6 cellular contexts compared by ENCODE assay signal in the genomic region with DNA sequence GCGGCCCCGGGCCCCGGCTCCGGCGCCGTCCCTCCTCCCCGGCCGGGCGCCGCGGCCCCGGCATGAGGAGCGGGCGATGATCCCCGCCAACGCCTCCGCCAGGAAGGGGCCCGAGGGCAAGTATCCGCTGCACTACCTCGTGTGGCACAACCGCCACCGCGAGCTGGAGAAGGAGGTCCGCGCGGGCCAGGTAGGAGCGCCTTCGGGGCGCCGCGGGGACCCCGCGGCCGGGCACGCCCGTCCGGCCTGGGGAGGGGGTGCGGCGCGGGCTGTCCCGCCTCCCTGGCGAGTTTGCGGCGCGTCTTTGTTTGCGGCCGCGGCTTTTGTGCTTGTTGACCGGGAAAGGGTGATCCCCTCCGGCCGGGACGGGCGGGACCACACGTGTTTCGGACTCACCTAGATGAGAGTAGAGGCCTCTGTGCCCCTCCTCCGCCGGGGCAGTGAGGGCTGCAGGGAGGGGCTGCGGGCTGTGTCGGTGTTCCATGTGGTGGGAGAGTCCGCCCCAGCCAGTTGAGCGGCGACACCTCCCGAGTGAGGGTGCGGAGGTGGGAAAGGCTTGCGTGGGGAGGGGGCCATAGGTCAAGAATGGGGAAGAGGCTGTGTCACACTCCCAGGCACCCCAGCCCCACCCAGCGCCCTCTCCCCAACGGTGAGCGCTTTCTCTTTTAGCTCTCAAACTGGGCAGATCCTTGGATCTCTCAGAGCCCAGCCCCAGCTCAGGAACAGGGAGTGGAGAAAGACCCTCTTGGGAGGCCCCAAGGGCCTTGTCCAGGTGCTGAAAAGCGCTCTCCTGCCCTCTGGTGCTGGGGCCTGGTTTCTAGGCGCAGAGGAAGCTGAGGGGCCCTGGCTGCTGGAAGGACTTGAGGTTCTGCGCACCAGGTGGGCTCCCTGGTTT.
DNase-seq lines count a peak whose midpoint lies in the region; ATAC-seq and TF ChIP-seq lines count a peak whose summit lies in the region.

No MANE protein-coding gene starts in this region.

- no peaks in the 10 kb centered on the region for H3K9me3 ChIP-seq in mucosa of stomach (ENCODE audit: control insufficient read depth, low read length)

- no peaks in the 10 kb centered on the region for H3K36me3 ChIP-seq in mucosa of stomach (ENCODE audit: control insufficient read depth, insufficient read depth, low read length)

- H3K4me3 ChIP-seq in mucosa of stomach (ENCODE audit: low read length), result no peak overlapping the region

- TF ChIP-seq RAD21 in Ishikawa (IDR thresholded peaks at IDR 0.05; ENCODE audit: low read depth), result peak; percentile 44

- no peak for ATAC-seq in HG03045 (IDR thresholded peaks at IDR 0.05; ENCODE audit: unreplicated experiment)

- no peaks in the 10 kb centered on the region for H3K27me3 ChIP-seq in mucosa of stomach (ENCODE audit: control insufficient read depth, insufficient read depth, low read length)

- peak overlapping the region; percentile 35 for H3K9ac ChIP-seq in mucosa of stomach (ENCODE audit: low read length)

- DNase-seq in AML-193 (lab: John Stamatoyannopoulos, UW) (peak; percentile 22 to 30), amniotic epithelial cell (ENCODE audit: low read depth) (peak; percentile 31), DMS153 treated with DMSO at 0.1 percent for 48 hours (lab: John Stamatoyannopoulos, UW; ENCODE audit: unreplicated experiment) (no peak)

- H3K4me1 ChIP-seq in mucosa of stomach (ENCODE audit: control insufficient read depth, insufficient read depth, low read length), result peaks cover 38% of the 10 kb centered on the region

- no peak for TF ChIP-seq EP300 in Ishikawa (IDR thresholded peaks at IDR 0.05; ENCODE audit: borderline replicate concordance)

TF ChIP-seq in Ishikawa, 13 proteins besides CTCF, POLR2A, EP300 and RAD21:
- no peak for TF ChIP-seq EGR1 (IDR thresholded peaks at IDR 0.05)
- TF ChIP-seq TAF1 (IDR thresholded peaks at IDR 0.05; ENCODE audit: low read depth), result no peak
- TF ChIP-seq, protein P1, sequence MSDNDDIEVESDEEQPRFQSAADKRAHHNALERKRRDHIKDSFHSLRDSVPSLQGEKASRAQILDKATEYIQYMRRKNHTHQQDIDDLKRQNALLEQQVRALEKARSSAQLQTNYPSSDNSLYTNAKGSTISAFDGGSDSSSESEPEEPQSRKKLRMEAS (IDR thresholded peaks at IDR 0.05), result peak; percentile 43
- no peak for TF ChIP-seq TCF12 (IDR thresholded peaks at IDR 0.05; ENCODE audit: low read depth)
- TF ChIP-seq TEAD4 (IDR thresholded peaks at IDR 0.05), result no peak
- no peak for TF ChIP-seq CREB1 (IDR thresholded peaks at IDR 0.05; ENCODE audit: low read depth)
- TF ChIP-seq, protein P2, sequence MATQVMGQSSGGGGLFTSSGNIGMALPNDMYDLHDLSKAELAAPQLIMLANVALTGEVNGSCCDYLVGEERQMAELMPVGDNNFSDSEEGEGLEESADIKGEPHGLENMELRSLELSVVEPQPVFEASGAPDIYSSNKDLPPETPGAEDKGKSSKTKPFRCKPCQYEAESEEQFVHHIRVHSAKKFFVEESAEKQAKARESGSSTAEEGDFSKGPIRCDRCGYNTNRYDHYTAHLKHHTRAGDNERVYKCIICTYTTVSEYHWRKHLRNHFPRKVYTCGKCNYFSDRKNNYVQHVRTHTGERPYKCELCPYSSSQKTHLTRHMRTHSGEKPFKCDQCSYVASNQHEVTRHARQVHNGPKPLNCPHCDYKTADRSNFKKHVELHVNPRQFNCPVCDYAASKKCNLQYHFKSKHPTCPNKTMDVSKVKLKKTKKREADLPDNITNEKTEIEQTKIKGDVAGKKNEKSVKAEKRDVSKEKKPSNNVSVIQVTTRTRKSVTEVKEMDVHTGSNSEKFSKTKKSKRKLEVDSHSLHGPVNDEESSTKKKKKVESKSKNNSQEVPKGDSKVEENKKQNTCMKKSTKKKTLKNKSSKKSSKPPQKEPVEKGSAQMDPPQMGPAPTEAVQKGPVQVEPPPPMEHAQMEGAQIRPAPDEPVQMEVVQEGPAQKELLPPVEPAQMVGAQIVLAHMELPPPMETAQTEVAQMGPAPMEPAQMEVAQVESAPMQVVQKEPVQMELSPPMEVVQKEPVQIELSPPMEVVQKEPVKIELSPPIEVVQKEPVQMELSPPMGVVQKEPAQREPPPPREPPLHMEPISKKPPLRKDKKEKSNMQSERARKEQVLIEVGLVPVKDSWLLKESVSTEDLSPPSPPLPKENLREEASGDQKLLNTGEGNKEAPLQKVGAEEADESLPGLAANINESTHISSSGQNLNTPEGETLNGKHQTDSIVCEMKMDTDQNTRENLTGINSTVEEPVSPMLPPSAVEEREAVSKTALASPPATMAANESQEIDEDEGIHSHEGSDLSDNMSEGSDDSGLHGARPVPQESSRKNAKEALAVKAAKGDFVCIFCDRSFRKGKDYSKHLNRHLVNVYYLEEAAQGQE (IDR thresholded peaks at IDR 0.05; ENCODE audit: low read depth), result peak; percentile 92
- TF ChIP-seq, protein P3, sequence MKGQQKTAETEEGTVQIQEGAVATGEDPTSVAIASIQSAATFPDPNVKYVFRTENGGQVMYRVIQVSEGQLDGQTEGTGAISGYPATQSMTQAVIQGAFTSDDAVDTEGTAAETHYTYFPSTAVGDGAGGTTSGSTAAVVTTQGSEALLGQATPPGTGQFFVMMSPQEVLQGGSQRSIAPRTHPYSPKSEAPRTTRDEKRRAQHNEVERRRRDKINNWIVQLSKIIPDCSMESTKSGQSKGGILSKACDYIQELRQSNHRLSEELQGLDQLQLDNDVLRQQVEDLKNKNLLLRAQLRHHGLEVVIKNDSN (IDR thresholded peaks at IDR 0.05), result no peak
- TF ChIP-seq FOXM1 (IDR thresholded peaks at IDR 0.05; ENCODE audit: borderline replicate concordance, low read depth), result no peak
- no peak for TF ChIP-seq NFIC (IDR thresholded peaks at IDR 0.05)
- TF ChIP-seq YY1 (IDR thresholded peaks at IDR 0.05; ENCODE audit: low read depth), result no peak
- peak; percentile 92 for TF ChIP-seq ZBTB7A (IDR thresholded peaks at IDR 0.05; ENCODE audit: low read depth)
- TF ChIP-seq CEBPB (IDR thresholded peaks at IDR 0.05), result no peak
